ENCODE assay signal across 18 cellular contexts in the genomic region with DNA sequence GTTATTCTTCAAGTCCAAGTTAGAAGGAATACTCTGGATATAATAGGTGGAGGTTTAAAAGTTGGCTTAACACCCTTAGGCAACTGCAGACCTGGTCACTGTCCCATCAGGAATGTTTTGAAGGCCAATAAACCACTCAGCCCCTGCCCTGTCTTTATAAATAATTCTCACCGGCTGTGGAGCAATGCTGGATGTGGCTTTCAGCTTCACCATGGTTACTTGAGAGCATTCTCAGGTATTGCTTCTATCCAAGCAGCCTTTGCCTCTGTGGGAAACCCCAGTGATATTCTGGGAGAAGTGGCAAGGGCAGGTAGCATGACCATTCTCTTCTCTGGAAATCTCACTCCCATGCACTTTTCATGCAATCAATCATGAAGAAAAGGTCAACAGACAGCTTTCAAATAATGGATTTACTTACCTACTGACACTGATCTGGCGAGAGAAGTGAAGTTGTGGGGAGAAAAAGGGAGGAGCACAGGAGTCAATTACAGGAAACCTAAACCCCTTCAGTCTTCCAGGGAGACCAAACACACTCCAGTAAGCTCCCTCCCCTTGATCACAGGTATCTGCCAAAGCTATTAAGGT. TPM values are rescaled to one million over a fixed set of nuclear protein-coding genes. Genes with fewer than 3 reads are reported as not detected.
A peak's percentile ranks its signal among the peaks of the same experiment; 100 is the strongest.
DNase-seq lines count a peak whose midpoint lies in the region; ATAC-seq and TF ChIP-seq lines count a peak whose summit lies in the region.
"Had no signal": no experiment of that assay in that cellular context is flagged by ENCODE, and none has a peak within 500 bp of the region (broad histone marks: within the 10 kb centered on the region; RNA-seq: fewer than 3 reads in every experiment).

No MANE protein-coding gene starts in this region.

- DNase-seq in NCI-H1417 (lab: John Stamatoyannopoulos, UW) (peak in 2 of 3 experiments; percentile 8 to 16), NCI-H1417 treated with DMSO at 0.1 percent for 48 hours (lab: John Stamatoyannopoulos, UW) (no peak), M059J (ENCODE audit: low read depth) (peak; percentile 27), left kidney (ENCODE audit: low read depth, low spot score) (peak; percentile 93), progenitor cell of endocrine pancreas (ENCODE audit: low spot score, unreplicated experiment) (no peak)
- DNase-seq in stimulated activated naive CD8-positive, alpha-beta T cell treated with anti-CD3 and anti-CD28 coated beads, Interleukin-15, Interleukin-2, amounts not matched to agents 100 U/mL and 50 U/mL, for 24 hours = no peak
- no peak for DNase-seq in activated naive CD8-positive, alpha-beta T cell treated with anti-CD3 and anti-CD28 coated beads, Interleukin-2, amount 50 U/mL, for 24 hours
- DNase-seq: 8988T; CD4-positive, alpha-beta memory T cell; DMS153; DND-41; EL; GOT3; H7 had no signal

- no peaks in the 10 kb centered on the region for H3K27me3 Mint-ChIP-seq in progenitor cell of endocrine pancreas
- no peaks in the 10 kb centered on the region for H3K27me3 Mint-ChIP-seq in activated naive CD8-positive, alpha-beta T cell treated with anti-CD3 and anti-CD28 coated beads, Interleukin-2, amount 50 U/mL, for 24 hours
- H3K27me3 Mint-ChIP-seq: CD4-positive, alpha-beta memory T cell had no signal

- peak overlapping the region; percentile 13 for H3K27ac Mint-ChIP-seq in progenitor cell of endocrine pancreas
- H3K27ac Mint-ChIP-seq in activated naive CD8-positive, alpha-beta T cell treated with anti-CD3 and anti-CD28 coated beads, Interleukin-2, amount 50 U/mL, for 24 hours = no peak overlapping the region
- H3K27ac Mint-ChIP-seq: CD14-positive monocyte; CD4-positive, alpha-beta memory T cell had no signal

- no peak overlapping the region for H3K4me3 Mint-ChIP-seq in progenitor cell of endocrine pancreas (ENCODE audit: low read depth)
- no peak overlapping the region for H3K4me3 Mint-ChIP-seq in activated naive CD8-positive, alpha-beta T cell treated with anti-CD3 and anti-CD28 coated beads, Interleukin-2, amount 50 U/mL, for 24 hours
- H3K4me3 Mint-ChIP-seq: CD14-positive monocyte; CD4-positive, alpha-beta memory T cell had no signal

- peaks cover 2% of the 10 kb centered on the region for H3K9me3 Mint-ChIP-seq in progenitor cell of endocrine pancreas (ENCODE audit: low read depth)
- H3K9me3 Mint-ChIP-seq in activated naive CD8-positive, alpha-beta T cell treated with anti-CD3 and anti-CD28 coated beads, Interleukin-2, amount 50 U/mL, for 24 hours = no peaks in the 10 kb centered on the region

- no peak for ATAC-seq in stimulated activated naive CD8-positive, alpha-beta T cell treated with anti-CD3 and anti-CD28 coated beads, Interleukin-15, Interleukin-2, amounts not matched to agents 100 U/mL and 50 U/mL, for 24 hours
- no peak for ATAC-seq in GM21515 (IDR thresholded peaks at IDR 0.05; ENCODE audit: unreplicated experiment)
- ATAC-seq in activated naive CD8-positive, alpha-beta T cell treated with anti-CD3 and anti-CD28 coated beads, Interleukin-2, amount 50 U/mL, for 24 hours = no peak
- ATAC-seq: HCT116 had no signal

- H3K4me1 Mint-ChIP-seq in progenitor cell of endocrine pancreas (ENCODE audit: low read depth) = peaks cover 11% of the 10 kb centered on the region
- H3K4me1 Mint-ChIP-seq in activated naive CD8-positive, alpha-beta T cell treated with anti-CD3 and anti-CD28 coated beads, Interleukin-2, amount 50 U/mL, for 24 hours = no peaks in the 10 kb centered on the region
- H3K4me1 Mint-ChIP-seq: CD14-positive monocyte; CD4-positive, alpha-beta memory T cell had no signal

- no peak for TF ChIP-seq CTCF in progenitor cell of endocrine pancreas (IDR thresholded peaks at IDR 0.05; ENCODE audit: unreplicated experiment)

- peaks cover 18% of the 10 kb centered on the region for H3K36me3 Mint-ChIP-seq in progenitor cell of endocrine pancreas (ENCODE audit: insufficient read depth)
- H3K36me3 Mint-ChIP-seq in activated naive CD8-positive, alpha-beta T cell treated with anti-CD3 and anti-CD28 coated beads, Interleukin-2, amount 50 U/mL, for 24 hours (ENCODE audit: low read depth) = no peaks in the 10 kb centered on the region
- H3K36me3 Mint-ChIP-seq: CD14-positive monocyte; CD4-positive, alpha-beta memory T cell had no signal

RNA-seq across cellular contexts. Expression of a gene that starts 49.5 kb away (rescaled TPM):
- total RNA-seq in M059J (2014; rRNA removed; shearing (Covaris generic)) = 0.44 and 2.1 TPM in 2 replicates
- 40.7 and 43.8 TPM in 2 replicates for total RNA-seq in progenitor cell of endocrine pancreas
- total RNA-seq: CD4-positive, alpha-beta memory T cell; HT-29 had no signal

Comparison
In these comparisons a context has a peak if more than half of its experiments do, and no peak if none do; other contexts are left out.
1. DNase-seq: peak in NCI-H1417 (2 of 3), M059J (single experiment) and left kidney (single experiment); none in NCI-H1417 treated with DMSO at 0.1 percent for 48 hours (single experiment), progenitor cell of endocrine pancreas (single experiment), stimulated activated naive CD8-positive, alpha-beta T cell treated with anti-CD3 and anti-CD28 coated beads, Interleukin-15, Interleukin-2, amounts not matched to agents 100 U/mL and 50 U/mL, for 24 hours (single experiment) and activated naive CD8-positive, alpha-beta T cell treated with anti-CD3 and anti-CD28 coated beads, Interleukin-2, amount 50 U/mL, for 24 hours (single experiment).
2. RNA of a gene that starts 49.5 kb away (total RNA-seq): 40.7 to 43.8 TPM in progenitor cell of endocrine pancreas; 0.44 to 2.1 TPM in M059J; every median in the first group is over 10 times any median in the second.